ENCODE assay signal across 8 cellular contexts in the genomic region with DNA sequence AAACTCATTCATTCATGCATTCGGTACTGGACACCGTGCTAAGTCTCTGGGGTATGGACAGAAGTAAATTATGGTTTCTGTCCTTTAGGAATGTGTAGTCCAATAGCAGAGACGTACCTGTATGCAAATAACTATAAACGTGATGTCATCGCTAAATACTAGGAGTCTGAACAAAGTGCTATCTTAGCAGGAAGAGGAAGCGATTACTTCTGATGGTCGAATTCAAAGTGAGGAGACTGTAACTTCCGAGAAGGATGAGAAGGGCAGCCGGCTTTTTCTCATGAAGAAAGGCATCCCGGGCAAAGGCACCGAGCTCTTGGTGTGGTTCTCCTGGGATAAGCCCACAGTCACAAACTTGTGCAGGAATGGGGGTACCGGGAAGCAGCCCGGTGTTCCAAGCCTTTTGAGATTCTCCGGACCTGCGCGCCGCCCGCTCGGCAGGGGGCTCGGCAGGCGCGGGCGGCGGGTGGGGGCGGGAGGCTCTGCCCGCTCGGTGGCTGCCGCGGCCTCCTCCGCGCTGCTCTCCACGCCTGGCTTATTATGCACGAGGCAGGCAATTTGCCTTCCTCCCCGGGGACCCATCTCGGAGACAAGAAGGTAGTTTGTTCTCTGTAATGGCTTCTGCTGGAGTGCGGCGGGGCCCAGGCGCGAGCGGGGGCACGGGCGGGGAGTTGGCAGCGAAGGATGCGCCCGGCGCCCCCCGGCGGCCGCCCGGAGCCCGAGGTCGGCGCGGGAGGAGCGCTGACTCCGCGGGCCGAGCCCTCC.
DNase-seq lines count a peak whose midpoint lies in the region; TF ChIP-seq lines count a peak whose summit lies in the region.

No MANE protein-coding gene starts in this region.

- no peak overlapping the region for H3K9ac ChIP-seq in rectal smooth muscle tissue (ENCODE audit: low read length)

- H3K4me1 ChIP-seq in left ventricle myocardium inferior (peaks cover 20% of the 10 kb centered on the region), rectal smooth muscle tissue (ENCODE audit: control insufficient read depth, insufficient read depth, low read length) (no peaks in the 10 kb centered on the region)

- H3K4me3 ChIP-seq in left ventricle myocardium inferior (peak overlapping the region; percentile 64), rectal smooth muscle tissue (ENCODE audit: low read length) (peak overlapping the region; percentile 55)

- CTCF ChIA-PET in GM10248 (lab: Yijun Ruan, JAX): interaction anchor here (0.9 to 5.1 kb wide), 4 partner anchors 9 to 123 kb away, joined by 3 to 33 read pairs (median 5); no protein-coding TSS in a partner anchor
- CTCF ChIA-PET in activated naive CD4-positive, alpha-beta T cell treated with anti-CD3 and anti-CD28 coated beads, Interleukin-2, amount 10 ng/mL, durations not matched to agents 7 days and 5 days (lab: Charles Lee): interaction anchor here (1.0 to 14.0 kb wide), 7 partner anchors 8 to 123 kb away, joined by 3 to 171 read pairs (median 6); no protein-coding TSS in a partner anchor

- peaks cover 2% of the 10 kb centered on the region for H3K36me3 Mint-ChIP-seq in activated naive CD4-positive, alpha-beta T cell treated with anti-CD3 and anti-CD28 coated beads, Interleukin-2, amount 10 ng/mL, durations not matched to agents 7 days and 5 days

- no peaks in the 10 kb centered on the region for H3K9me3 ChIP-seq in left ventricle myocardium inferior (replicated peaks)

- H3K4me1 Mint-ChIP-seq in activated naive CD4-positive, alpha-beta T cell treated with anti-CD3 and anti-CD28 coated beads, Interleukin-2, amount 10 ng/mL, durations not matched to agents 7 days and 5 days: peaks cover 11% of the 10 kb centered on the region

- H3K4me3 Mint-ChIP-seq in activated naive CD4-positive, alpha-beta T cell treated with anti-CD3 and anti-CD28 coated beads, Interleukin-2, amount 10 ng/mL, durations not matched to agents 7 days and 5 days: peak overlapping the region; percentile 35

- TF ChIP-seq CTCF in GM10248 (IDR thresholded peaks at IDR 0.05; ENCODE audit: control extremely low read depth, extremely low read depth, low read depth, missing control alignments) (no peak), left ventricle myocardium inferior (IDR thresholded peaks at IDR 0.05; ENCODE audit: borderline replicate concordance) (peak; percentile 65)

- H3K9me3 Mint-ChIP-seq in activated naive CD4-positive, alpha-beta T cell treated with anti-CD3 and anti-CD28 coated beads, Interleukin-2, amount 10 ng/mL, durations not matched to agents 7 days and 5 days: no peaks in the 10 kb centered on the region

- no peak overlapping the region for H3K27ac Mint-ChIP-seq in activated naive CD4-positive, alpha-beta T cell treated with anti-CD3 and anti-CD28 coated beads, Interleukin-2, amount 10 ng/mL, durations not matched to agents 7 days and 5 days

- H3K27me3 ChIP-seq in left ventricle myocardium inferior (ENCODE audit: low read depth) (peaks cover 87% of the 10 kb centered on the region), rectal smooth muscle tissue (ENCODE audit: control insufficient read depth, insufficient read depth, low read length) (no peaks in the 10 kb centered on the region)

- peak; percentile 39 for DNase-seq in GM10248 (ENCODE audit: extremely low spot score)
- DNase-seq in NCI-H82 (lab: John Stamatoyannopoulos, UW): peak; percentile 75
- DNase-seq in activated naive CD4-positive, alpha-beta T cell treated with anti-CD3 and anti-CD28 coated beads, Interleukin-2, amount 10 ng/mL, durations not matched to agents 7 days and 5 days: peak; percentile 44
- DNase-seq in left ventricle myocardium inferior: peak; percentile 30
- no peak for DNase-seq in SIG-M5 treated with dmso at 0.1 percent for 504 hours (lab: John Stamatoyannopoulos, UW; ENCODE audit: unreplicated experiment)
- no peak for DNase-seq in mesenteric fat pad (ENCODE audit: low spot score)
- no peak for DNase-seq in NCI-H2081 treated with DMSO at 0.1 percent for 48 hours (lab: John Stamatoyannopoulos, UW)

- POLR2A ChIA-PET in GM10248 (lab: Yijun Ruan, JAX): no interaction called here

- H3K27ac ChIP-seq in left ventricle myocardium inferior (replicated peaks) (no peak overlapping the region), rectal smooth muscle tissue (ENCODE audit: low read depth, low read length) (no peak overlapping the region)

- intact Hi-C loops in left ventricle myocardium inferior (cut with micrococcal nuclease): loop anchor here (10.0 kb wide), 1 partner anchor 128 kb away; no protein-coding TSS in a partner anchor

- peaks cover 69% of the 10 kb centered on the region for H3K27me3 Mint-ChIP-seq in activated naive CD4-positive, alpha-beta T cell treated with anti-CD3 and anti-CD28 coated beads, Interleukin-2, amount 10 ng/mL, durations not matched to agents 7 days and 5 days

- no peaks in the 10 kb centered on the region for H3K36me3 ChIP-seq in left ventricle myocardium inferior
- H3K36me3 ChIP-seq in rectal smooth muscle tissue (ENCODE audit: control insufficient read depth, insufficient read depth, low read length): no peaks in the 10 kb centered on the region

Comparison
In these comparisons a context has a peak if more than half of its experiments do, and no peak if none do; other contexts are left out.
1. DNase-seq: peak in GM10248 (single experiment), NCI-H82 (single experiment), activated naive CD4-positive, alpha-beta T cell treated with anti-CD3 and anti-CD28 coated beads, Interleukin-2, amount 10 ng/mL, durations not matched to agents 7 days and 5 days (single experiment) and left ventricle myocardium inferior (single experiment); none in SIG-M5 treated with dmso at 0.1 percent for 504 hours (single experiment), mesenteric fat pad (single experiment) and NCI-H2081 treated with DMSO at 0.1 percent for 48 hours (single experiment).